ENCODE assay signal across 8 cellular contexts in genomic region chr5:76403713-76403962, GRCh38. TPM values are rescaled to one million over a fixed set of nuclear protein-coding genes. Genes with fewer than 3 reads are reported as not detected.
A peak's percentile ranks its signal among the peaks of the same experiment; 100 is the strongest.
DNase-seq lines count a peak whose midpoint lies in the region; ATAC-seq and TF ChIP-seq lines count a peak whose summit lies in the region.

No MANE protein-coding gene starts in this region.

- no peaks in the 10 kb centered on the region for H3K36me3 Mint-ChIP-seq in progenitor cell of endocrine pancreas (ENCODE audit: insufficient read depth)

- no peaks in the 10 kb centered on the region for H3K4me1 ChIP-seq in Panc1 (ENCODE audit: control insufficient read depth, insufficient read depth, low read length)

- DNase-seq in GM10266 (ENCODE audit: extremely low spot score), result no peak
- DNase-seq in Panc1 (ENCODE audit: low read depth, low spot score), result no peak
- no peak for DNase-seq in fibroblast of pulmonary artery (ENCODE audit: low read depth)
- DNase-seq in progenitor cell of endocrine pancreas (ENCODE audit: low spot score, unreplicated experiment), result no peak
- no peak for DNase-seq in SHP77 (lab: John Stamatoyannopoulos, UW)
- no peak for DNase-seq in GM19238 (ENCODE audit: insufficient read length, low spot score)

- H3K4me3 Mint-ChIP-seq in progenitor cell of endocrine pancreas (ENCODE audit: low read depth), result peak overlapping the region; percentile 95

- CTCF ChIA-PET in Panc1 (lab: Charles Lee), result interaction anchor here (0.6 to 0.7 kb wide), 2 partner anchors 180 to 325 kb away, joined by 3 read pairs; no protein-coding TSS in a partner anchor

- no peak overlapping the region for H3K27ac ChIP-seq in Panc1 (ENCODE audit: low read length)

- H3K36me3 ChIP-seq in Panc1 (ENCODE audit: control insufficient read depth, insufficient read depth, low read length), result peaks cover 2% of the 10 kb centered on the region; the same call in 1 of the 2 replicates

- no peaks in the 10 kb centered on the region for H3K9me3 Mint-ChIP-seq in progenitor cell of endocrine pancreas (ENCODE audit: low read depth)

- H3K4me3 ChIP-seq in Panc1 (ENCODE audit: low read depth in 2 of 2, low read length in 2 of 2) (peak overlapping the region; percentile 50 to 59), fibroblast of pulmonary artery (replicated peaks; ENCODE audit: low read depth, low read length) (peak overlapping the region; percentile 56)

- H3K4me1 Mint-ChIP-seq in progenitor cell of endocrine pancreas (ENCODE audit: low read depth), result peaks cover 4% of the 10 kb centered on the region

- BruUV-seq in Panc1 (replicated peaks; lab: Mats Ljungman, UMichigan), result no TSS peak

- POLR2A ChIA-PET in Panc1 (lab: Charles Lee), result no interaction called here

- H3K27ac Mint-ChIP-seq in progenitor cell of endocrine pancreas, result no peak overlapping the region

- in situ Hi-C loops in Panc1 (cut with HindIII; ENCODE audit: low pct_unique_long_range_greater_than_20kb, low sequenced_read_pairs), result no loop called here

- H3K9me3 ChIP-seq in Panc1 (ENCODE audit: control insufficient read depth, insufficient read depth, low read depth, low read length), result no peaks in the 10 kb centered on the region

- intact Hi-C loops in Panc1 (cut with micrococcal nuclease; ENCODE audit: unreplicated experiment), result loop anchor here (10.0 kb wide), 1 partner anchor 181 kb away; no protein-coding TSS in a partner anchor

- TF ChIP-seq CTCF in GM10266 (IDR thresholded peaks at IDR 0.05; ENCODE audit: control insufficient read depth, insufficient read depth, low read depth, missing control alignments) (peak; percentile 44), Panc1 (IDR thresholded peaks at IDR 0.05) (no peak), fibroblast of pulmonary artery (IDR thresholded peaks at IDR 0.05; ENCODE audit: low read length, missing control alignments) (no peak), progenitor cell of endocrine pancreas (IDR thresholded peaks at IDR 0.05; ENCODE audit: unreplicated experiment) (no peak)

- ATAC-seq in Panc1 (peak; percentile 68), HG03439 (IDR thresholded peaks at IDR 0.05; ENCODE audit: unreplicated experiment) (no peak), GM18858 (IDR thresholded peaks at IDR 0.05; ENCODE audit: unreplicated experiment) (no peak)

- H3K27me3 ChIP-seq in Panc1 (ENCODE audit: control insufficient read depth, insufficient read depth, low read length), result peaks cover 56% of the 10 kb centered on the region

- H3K27me3 Mint-ChIP-seq in progenitor cell of endocrine pancreas, result peaks cover 7% of the 10 kb centered on the region

RNA-seq across cellular contexts. Expression of gene IQGAP2, which starts 0.6 kb away (rescaled TPM):
- total RNA-seq in Panc1 (2021; ENCODE audit: unreplicated experiment), result 0.59 TPM
- 0.28 TPM for polyA plus RNA-seq in Panc1 (2012; ENCODE audit: insufficient read length)
- 16.7 and 17.2 TPM in 2 replicates for total RNA-seq in progenitor cell of endocrine pancreas

Comparison
In these comparisons a context has a peak if more than half of its experiments do, and no peak if none do; other contexts are left out.
1. RNA of gene IQGAP2, which starts 0.6 kb away (total RNA-seq): 16.7 to 17.2 TPM in progenitor cell of endocrine pancreas; 0.59 TPM in Panc1 (single experiment); every median in the first group is over 10 times any median in the second.